In the genomic region with DNA sequence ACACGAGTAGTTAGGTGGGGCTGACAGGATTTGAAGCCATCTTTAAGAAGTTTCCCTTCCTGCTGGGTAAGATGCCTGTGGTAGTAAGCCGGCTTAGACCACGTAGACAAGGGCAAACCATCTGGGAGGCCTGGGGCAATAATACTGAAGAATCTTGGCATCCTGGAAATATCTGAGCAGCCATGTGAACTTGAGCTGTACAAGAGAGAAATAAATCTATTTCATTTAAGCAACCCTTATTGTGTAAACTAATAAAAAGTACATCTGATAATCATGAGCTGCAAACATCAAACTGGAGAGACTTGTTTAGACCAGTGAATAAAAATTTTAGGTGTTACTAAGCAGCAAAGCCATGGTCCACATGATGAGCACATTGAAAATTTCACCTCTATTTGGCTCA, we compare ENCODE assay signal across 15 cellular contexts. TPM values are rescaled to one million over a fixed set of nuclear protein-coding genes. Genes with fewer than 3 reads are reported as not detected.
DNase-seq lines count a peak whose midpoint lies in the region; ATAC-seq and TF ChIP-seq lines count a peak whose summit lies in the region.
"Had no signal": no experiment of that assay in that cellular context is flagged by ENCODE, and none has a peak within 500 bp of the region (broad histone marks: within the 10 kb centered on the region; RNA-seq: fewer than 3 reads in every experiment).

No MANE protein-coding gene starts in this region.

- H3K27ac ChIP-seq in WERI-Rb-1 (no peak overlapping the region), prostate gland (peak overlapping the region; percentile 32 to 73), neural progenitor cell (no peak overlapping the region), heart left ventricle (no peak overlapping the region), suprapubic skin (no peak overlapping the region)
- H3K27ac ChIP-seq: BLaER1 treated with 17β-estradiol and CSF1 and Interleukin-3, amounts not matched to agents 10 nM and 100 nM had no signal

- H4K20me1 ChIP-seq in neural progenitor cell (ENCODE audit: low read depth) = no peaks in the 10 kb centered on the region
- H4K20me1 ChIP-seq: BLaER1 treated with 17β-estradiol and CSF1 and Interleukin-3, amounts not matched to agents 10 nM and 100 nM had no signal

- H3K27ac Mint-ChIP-seq in neural progenitor cell = no peak overlapping the region
- H3K27ac Mint-ChIP-seq: CD4-positive, alpha-beta memory T cell had no signal

- H3K9me3 ChIP-seq in WERI-Rb-1 (ENCODE audit: severe bottlenecking) (no peaks in the 10 kb centered on the region), prostate gland (no peaks in the 10 kb centered on the region), neural progenitor cell (ENCODE audit: low read depth) (no peaks in the 10 kb centered on the region), heart left ventricle (no peaks in the 10 kb centered on the region), suprapubic skin (no peaks in the 10 kb centered on the region)
- H3K9me3 ChIP-seq: BLaER1 treated with 17β-estradiol and CSF1 and Interleukin-3, amounts not matched to agents 10 nM and 100 nM; HAP-1 had no signal

- DNase-seq in SIG-M5 treated with dmso at 0.1 percent for 504 hours (lab: John Stamatoyannopoulos, UW; ENCODE audit: unreplicated experiment) = peak; percentile 44
- DNase-seq in SIG-M5 (lab: John Stamatoyannopoulos, UW) = no peak
- DNase-seq in M059J (ENCODE audit: low read depth) = peak; percentile 15
- DNase-seq in WERI-Rb-1 = peak; percentile 27
- DNase-seq in prostate gland (ENCODE audit: low spot score) = peak; percentile 81
- DNase-seq in neural progenitor cell (ENCODE audit: low spot score) = no peak
- DNase-seq in heart left ventricle = no peak
- DNase-seq in suprapubic skin (ENCODE audit: low spot score in 2 of 2) = no peak
- DNase-seq: 8988T; AML-193; CD4-positive, alpha-beta memory T cell had no signal

- H3K36me3 Mint-ChIP-seq in neural progenitor cell = no peaks in the 10 kb centered on the region
- H3K36me3 Mint-ChIP-seq: CD4-positive, alpha-beta memory T cell had no signal

- no peak for TF ChIP-seq CTCF in WERI-Rb-1 (IDR thresholded peaks at IDR 0.05; ENCODE audit: low read depth, low read length)
- TF ChIP-seq CTCF in prostate gland (IDR thresholded peaks at IDR 0.05) = peak in 1 of 4 experiments; percentile 4
- no peak for TF ChIP-seq CTCF in neural progenitor cell (IDR thresholded peaks at IDR 0.05)
- no peak for TF ChIP-seq CTCF in heart left ventricle (IDR thresholded peaks at IDR 0.05)
- no peak for TF ChIP-seq CTCF in suprapubic skin (IDR thresholded peaks at IDR 0.05)

- H3K9me3 Mint-ChIP-seq in neural progenitor cell = no peaks in the 10 kb centered on the region
- H3K9me3 Mint-ChIP-seq: CD4-positive, alpha-beta memory T cell had no signal

- no peaks in the 10 kb centered on the region for H3K36me3 ChIP-seq in WERI-Rb-1
- H3K36me3 ChIP-seq in prostate gland = no peaks in the 10 kb centered on the region
- H3K36me3 ChIP-seq in neural progenitor cell = no peaks in the 10 kb centered on the region
- no peaks in the 10 kb centered on the region for H3K36me3 ChIP-seq in heart left ventricle
- no peaks in the 10 kb centered on the region for H3K36me3 ChIP-seq in suprapubic skin
- H3K36me3 ChIP-seq: BLaER1 treated with 17β-estradiol and CSF1 and Interleukin-3, amounts not matched to agents 10 nM and 100 nM; HAP-1 had no signal

- H3K27me3 ChIP-seq in WERI-Rb-1 (ENCODE audit: insufficient read depth, low read depth, severe bottlenecking) = no peaks in the 10 kb centered on the region
- H3K27me3 ChIP-seq in prostate gland (replicated peaks; ENCODE audit: insufficient read depth) = no peaks in the 10 kb centered on the region
- no peaks in the 10 kb centered on the region for H3K27me3 ChIP-seq in neural progenitor cell
- no peaks in the 10 kb centered on the region for H3K27me3 ChIP-seq in heart left ventricle
- H3K27me3 ChIP-seq in suprapubic skin = no peaks in the 10 kb centered on the region
- H3K27me3 ChIP-seq: BLaER1 treated with 17β-estradiol and CSF1 and Interleukin-3, amounts not matched to agents 10 nM and 100 nM had no signal

- peaks cover 5% of the 10 kb centered on the region for H3K4me1 ChIP-seq in prostate gland (replicated peaks)
- H3K4me1 ChIP-seq in neural progenitor cell = peaks cover 18% of the 10 kb centered on the region
- H3K4me1 ChIP-seq in heart left ventricle = peaks cover 0 to 12% (median 0%) of the 10 kb centered on the region in 12 donors
- H3K4me1 ChIP-seq in suprapubic skin = no peaks in the 10 kb centered on the region
- H3K4me1 ChIP-seq: HAP-1 had no signal

- no peak for TF ChIP-seq EP300 in suprapubic skin (IDR thresholded peaks at IDR 0.05)

- H3K27me3 Mint-ChIP-seq in neural progenitor cell (ENCODE audit: insufficient read depth, low read depth) = no peaks in the 10 kb centered on the region

- H3K4me3 ChIP-seq in WERI-Rb-1 (ENCODE audit: low read depth, low read length) = no peak overlapping the region
- no peak overlapping the region for H3K4me3 ChIP-seq in prostate gland
- H3K4me3 ChIP-seq in neural progenitor cell = no peak overlapping the region
- H3K4me3 ChIP-seq in heart left ventricle = no peak overlapping the region
- no peak overlapping the region for H3K4me3 ChIP-seq in suprapubic skin
- H3K4me3 ChIP-seq: BLaER1 treated with 17β-estradiol and CSF1 and Interleukin-3, amounts not matched to agents 10 nM and 100 nM; HAP-1 had no signal

- H2AFZ ChIP-seq in neural progenitor cell (replicated peaks) = no peak overlapping the region

- 19% methylated on average over 3 of the region's 3 CpGs for WGBS in prostate gland
- WGBS in heart left ventricle, 4 donors = 81 to 93% (median 87%) methylated on average over 3 of the region's 3 CpGs
- WGBS in suprapubic skin = 41% methylated on average over 3 of the region's 3 CpGs

- no peaks in the 10 kb centered on the region for H3K79me2 ChIP-seq in neural progenitor cell (ENCODE audit: low read depth)

- H3K4me1 Mint-ChIP-seq in neural progenitor cell = peaks cover 50% of the 10 kb centered on the region
- H3K4me1 Mint-ChIP-seq: CD4-positive, alpha-beta memory T cell had no signal

- H3K4me3 Mint-ChIP-seq in neural progenitor cell = no peak overlapping the region
- H3K4me3 Mint-ChIP-seq: CD4-positive, alpha-beta memory T cell had no signal

- no peak overlapping the region for H3K4me2 ChIP-seq in neural progenitor cell
- H3K4me2 ChIP-seq: BLaER1 treated with 17β-estradiol and CSF1 and Interleukin-3, amounts not matched to agents 10 nM and 100 nM had no signal

- no peak for ATAC-seq in heart left ventricle

- peaks cover 12% of the 10 kb centered on the region for H3F3A ChIP-seq in neural progenitor cell (ENCODE audit: low read depth)

- intact Hi-C loops in prostate gland (cut with DNase I) = no loop called here
- intact Hi-C loops in heart left ventricle (cut with DNase I) = no loop called here

- no peak overlapping the region for H3K9ac ChIP-seq in neural progenitor cell
- H3K9ac ChIP-seq: BLaER1 treated with 17β-estradiol and CSF1 and Interleukin-3, amounts not matched to agents 10 nM and 100 nM had no signal

- TF ChIP-seq POLR2A in prostate gland (IDR thresholded peaks at IDR 0.05) (no peak), heart left ventricle (IDR thresholded peaks at IDR 0.05) (no peak), suprapubic skin (IDR thresholded peaks at IDR 0.05) (no peak)

RNA-seq across cellular contexts. Expression of a gene that starts 11.4 kb away (rescaled TPM):
- total RNA-seq in M059J (2014; rRNA removed; shearing (Covaris generic)) = not detected in 2 replicates
- total RNA-seq in prostate gland (1 to 10 TPM in 1 of 2 donors, not detected in 1; 8.7 TPM), neural progenitor cell (ENCODE audit: low replicate concordance) (not detected in 2 replicates), heart left ventricle (not detected), suprapubic skin (not detected)
- polyA plus RNA-seq in heart left ventricle = not detected
- total RNA-seq: CD4-positive, alpha-beta memory T cell; H1; HT1080 had no signal
- polyA plus RNA-seq: CD4-positive, alpha-beta memory T cell; H1 had no signal

RNA-seq across cellular contexts. Expression of a gene that starts 28.1 kb away (rescaled TPM):
- total RNA-seq in M059J (2014; rRNA removed; shearing (Covaris generic)) = 0.98 and 3.7 TPM in 2 replicates
- 10 to 100 TPM; 35.2 to 49.0 TPM for total RNA-seq in prostate gland
- 1.1 TPM in 1 of 2 replicates, not detected in the other for total RNA-seq in neural progenitor cell (ENCODE audit: low replicate concordance)
- total RNA-seq in heart left ventricle = under 1 TPM in 2 of 9 donors, not detected in 7; 0.57 to 0.64 TPM
- not detected for polyA plus RNA-seq in heart left ventricle
- total RNA-seq in suprapubic skin = 1 to 10 TPM in 3 of 4 donors, not detected in 1; 1.4 to 6.9 (median 3.5) TPM
- total RNA-seq: CD4-positive, alpha-beta memory T cell; H1; HT1080 had no signal
- polyA plus RNA-seq: CD4-positive, alpha-beta memory T cell had no signal

Comparison
In these comparisons a context has a peak if more than half of its experiments do, and no peak if none do; other contexts are left out.
1. DNase-seq: peak in SIG-M5 treated with dmso at 0.1 percent for 504 hours (single experiment), M059J (single experiment), WERI-Rb-1 (single experiment) and prostate gland (single experiment); none in SIG-M5 (single experiment), neural progenitor cell (single experiment), heart left ventricle (0 of 5) and suprapubic skin (0 of 2).
2. H3K27ac ChIP-seq: peak in prostate gland (2 of 2); none in WERI-Rb-1 (single experiment), neural progenitor cell (single experiment), heart left ventricle (0 of 12) and suprapubic skin (single experiment).